ENCODE assay signal across 1 cellular context in genomic region chr19:10112895-10113591, GRCh38.
A peak's percentile ranks its signal among the peaks of the same experiment; 100 is the strongest.
TF ChIP-seq lines count a peak whose summit lies in the region.

No MANE protein-coding gene starts in this region.

TF ChIP-seq in HEK293, 187 proteins besides CTCF, POLR2A, EP300 and RAD21 (continued from another document and continues in another):
- TF ChIP-seq ELK4 (IDR thresholded peaks at IDR 0.05; ENCODE audit: borderline replicate concordance, low read depth, low read length) (no peak), ZNF624 (tag by site-specific recombination; IDR thresholded peaks at IDR 0.05) (no peak), KLF1 (tag by site-specific recombination; IDR thresholded peaks at IDR 0.05) (peak; percentile 48; the same call in 1 of the 2 replicates), TSHZ1 (tag by site-specific recombination; IDR thresholded peaks at IDR 0.05; ENCODE audit: borderline replicate concordance) (no peak), ZNF549 (tag by site-specific recombination; IDR thresholded peaks at IDR 0.05) (no peak), ZNF785 (tag by site-specific recombination; IDR thresholded peaks at IDR 0.05) (no peak), ZNF2 (tag by site-specific recombination; IDR thresholded peaks at IDR 0.05) (no peak), ZNF26 (tag by site-specific recombination; IDR thresholded peaks at IDR 0.05) (no peak), ZNF23 (tag by site-specific recombination; IDR thresholded peaks at IDR 0.05; ENCODE audit: borderline replicate concordance) (no peak), ZNF654 (tag by site-specific recombination; IDR thresholded peaks at IDR 0.05; ENCODE audit: low read depth) (peak; percentile 27; the same call in 1 of the 2 replicates), ZSCAN30 (tag by site-specific recombination; IDR thresholded peaks at IDR 0.05) (peak; percentile 33; the same call in 1 of the 2 replicates), ZNF121 (tag by site-specific recombination; IDR thresholded peaks at IDR 0.05) (peak; percentile 16; the same call in 1 of the 2 replicates), ZNF629 (tag by site-specific recombination; IDR thresholded peaks at IDR 0.05) (peak; percentile 19; the same call in 1 of the 2 replicates), ZNF544 (tag by site-specific recombination; IDR thresholded peaks at IDR 0.05) (no peak), ZNF777 (tag by site-specific recombination; IDR thresholded peaks at IDR 0.05; ENCODE audit: borderline replicate concordance) (no peak), ZNF19 (tag by site-specific recombination; IDR thresholded peaks at IDR 0.05; ENCODE audit: low read depth) (no peak), ZNF626 (tag by site-specific recombination; IDR thresholded peaks at IDR 0.05) (no peak), ZNF341 (tag by site-specific recombination; IDR thresholded peaks at IDR 0.05; ENCODE audit: low read depth) (no peak), ZNF266 (tag by site-specific recombination; IDR thresholded peaks at IDR 0.05; ENCODE audit: low read depth) (no peak), ZSCAN23 (tag by site-specific recombination; IDR thresholded peaks at IDR 0.05) (no peak), ZFHX2 (tag by site-specific recombination; conservative IDR thresholded peaks at IDR 0.05) (no peak), MYNN (tag by site-specific recombination; IDR thresholded peaks at IDR 0.05; ENCODE audit: borderline replicate concordance) (no peak), OVOL3 (tag by site-specific recombination; IDR thresholded peaks at IDR 0.05) (no peak)
- TF ChIP-seq, protein P1, sequence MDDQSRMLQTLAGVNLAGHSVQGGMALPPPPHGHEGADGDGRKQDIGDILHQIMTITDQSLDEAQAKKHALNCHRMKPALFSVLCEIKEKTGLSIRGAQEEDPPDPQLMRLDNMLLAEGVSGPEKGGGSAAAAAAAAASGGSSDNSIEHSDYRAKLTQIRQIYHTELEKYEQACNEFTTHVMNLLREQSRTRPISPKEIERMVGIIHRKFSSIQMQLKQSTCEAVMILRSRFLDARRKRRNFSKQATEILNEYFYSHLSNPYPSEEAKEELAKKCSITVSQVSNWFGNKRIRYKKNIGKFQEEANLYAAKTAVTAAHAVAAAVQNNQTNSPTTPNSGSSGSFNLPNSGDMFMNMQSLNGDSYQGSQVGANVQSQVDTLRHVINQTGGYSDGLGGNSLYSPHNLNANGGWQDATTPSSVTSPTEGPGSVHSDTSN (CRISPR knock-in tag; IDR thresholded peaks at IDR 0.05), result peak; percentile 52; the same call in 1 of the 2 replicates
- TF ChIP-seq, protein P2, sequence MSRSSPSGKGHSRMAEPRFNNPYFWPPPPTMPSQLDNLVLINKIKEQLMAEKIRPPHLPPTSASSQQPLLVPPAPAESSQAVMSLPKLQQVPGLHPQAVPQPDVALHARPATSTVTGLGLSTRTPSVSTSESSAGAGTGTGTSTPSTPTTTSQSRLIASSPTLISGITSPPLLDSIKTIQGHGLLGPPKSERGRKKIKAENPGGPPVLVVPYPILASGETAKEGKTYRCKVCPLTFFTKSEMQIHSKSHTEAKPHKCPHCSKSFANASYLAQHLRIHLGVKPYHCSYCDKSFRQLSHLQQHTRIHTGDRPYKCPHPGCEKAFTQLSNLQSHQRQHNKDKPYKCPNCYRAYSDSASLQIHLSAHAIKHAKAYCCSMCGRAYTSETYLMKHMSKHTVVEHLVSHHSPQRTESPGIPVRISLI (tag by site-specific recombination; IDR thresholded peaks at IDR 0.05), result peak; percentile 77; the same call in 1 of the 2 replicates
- TF ChIP-seq, protein P3, sequence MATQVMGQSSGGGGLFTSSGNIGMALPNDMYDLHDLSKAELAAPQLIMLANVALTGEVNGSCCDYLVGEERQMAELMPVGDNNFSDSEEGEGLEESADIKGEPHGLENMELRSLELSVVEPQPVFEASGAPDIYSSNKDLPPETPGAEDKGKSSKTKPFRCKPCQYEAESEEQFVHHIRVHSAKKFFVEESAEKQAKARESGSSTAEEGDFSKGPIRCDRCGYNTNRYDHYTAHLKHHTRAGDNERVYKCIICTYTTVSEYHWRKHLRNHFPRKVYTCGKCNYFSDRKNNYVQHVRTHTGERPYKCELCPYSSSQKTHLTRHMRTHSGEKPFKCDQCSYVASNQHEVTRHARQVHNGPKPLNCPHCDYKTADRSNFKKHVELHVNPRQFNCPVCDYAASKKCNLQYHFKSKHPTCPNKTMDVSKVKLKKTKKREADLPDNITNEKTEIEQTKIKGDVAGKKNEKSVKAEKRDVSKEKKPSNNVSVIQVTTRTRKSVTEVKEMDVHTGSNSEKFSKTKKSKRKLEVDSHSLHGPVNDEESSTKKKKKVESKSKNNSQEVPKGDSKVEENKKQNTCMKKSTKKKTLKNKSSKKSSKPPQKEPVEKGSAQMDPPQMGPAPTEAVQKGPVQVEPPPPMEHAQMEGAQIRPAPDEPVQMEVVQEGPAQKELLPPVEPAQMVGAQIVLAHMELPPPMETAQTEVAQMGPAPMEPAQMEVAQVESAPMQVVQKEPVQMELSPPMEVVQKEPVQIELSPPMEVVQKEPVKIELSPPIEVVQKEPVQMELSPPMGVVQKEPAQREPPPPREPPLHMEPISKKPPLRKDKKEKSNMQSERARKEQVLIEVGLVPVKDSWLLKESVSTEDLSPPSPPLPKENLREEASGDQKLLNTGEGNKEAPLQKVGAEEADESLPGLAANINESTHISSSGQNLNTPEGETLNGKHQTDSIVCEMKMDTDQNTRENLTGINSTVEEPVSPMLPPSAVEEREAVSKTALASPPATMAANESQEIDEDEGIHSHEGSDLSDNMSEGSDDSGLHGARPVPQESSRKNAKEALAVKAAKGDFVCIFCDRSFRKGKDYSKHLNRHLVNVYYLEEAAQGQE (tag by site-specific recombination; IDR thresholded peaks at IDR 0.05), result no peak
- TF ChIP-seq, protein P4, sequence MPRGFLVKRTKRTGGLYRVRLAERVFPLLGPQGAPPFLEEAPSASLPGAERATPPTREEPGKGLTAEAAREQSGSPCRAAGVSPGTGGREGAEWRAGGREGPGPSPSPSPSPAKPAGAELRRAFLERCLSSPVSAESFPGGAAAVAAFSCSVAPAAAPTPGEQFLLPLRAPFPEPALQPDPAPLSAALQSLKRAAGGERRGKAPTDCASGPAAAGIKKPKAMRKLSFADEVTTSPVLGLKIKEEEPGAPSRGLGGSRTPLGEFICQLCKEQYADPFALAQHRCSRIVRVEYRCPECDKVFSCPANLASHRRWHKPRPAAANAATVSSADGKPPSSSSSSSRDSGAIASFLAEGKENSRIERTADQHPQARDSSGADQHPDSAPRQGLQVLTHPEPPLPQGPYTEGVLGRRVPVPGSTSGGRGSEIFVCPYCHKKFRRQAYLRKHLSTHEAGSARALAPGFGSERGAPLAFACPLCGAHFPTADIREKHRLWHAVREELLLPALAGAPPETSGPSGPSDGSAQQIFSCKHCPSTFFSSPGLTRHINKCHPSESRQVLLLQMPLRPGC (tag by site-specific recombination; IDR thresholded peaks at IDR 0.05), result no peak
- TF ChIP-seq, protein P5, sequence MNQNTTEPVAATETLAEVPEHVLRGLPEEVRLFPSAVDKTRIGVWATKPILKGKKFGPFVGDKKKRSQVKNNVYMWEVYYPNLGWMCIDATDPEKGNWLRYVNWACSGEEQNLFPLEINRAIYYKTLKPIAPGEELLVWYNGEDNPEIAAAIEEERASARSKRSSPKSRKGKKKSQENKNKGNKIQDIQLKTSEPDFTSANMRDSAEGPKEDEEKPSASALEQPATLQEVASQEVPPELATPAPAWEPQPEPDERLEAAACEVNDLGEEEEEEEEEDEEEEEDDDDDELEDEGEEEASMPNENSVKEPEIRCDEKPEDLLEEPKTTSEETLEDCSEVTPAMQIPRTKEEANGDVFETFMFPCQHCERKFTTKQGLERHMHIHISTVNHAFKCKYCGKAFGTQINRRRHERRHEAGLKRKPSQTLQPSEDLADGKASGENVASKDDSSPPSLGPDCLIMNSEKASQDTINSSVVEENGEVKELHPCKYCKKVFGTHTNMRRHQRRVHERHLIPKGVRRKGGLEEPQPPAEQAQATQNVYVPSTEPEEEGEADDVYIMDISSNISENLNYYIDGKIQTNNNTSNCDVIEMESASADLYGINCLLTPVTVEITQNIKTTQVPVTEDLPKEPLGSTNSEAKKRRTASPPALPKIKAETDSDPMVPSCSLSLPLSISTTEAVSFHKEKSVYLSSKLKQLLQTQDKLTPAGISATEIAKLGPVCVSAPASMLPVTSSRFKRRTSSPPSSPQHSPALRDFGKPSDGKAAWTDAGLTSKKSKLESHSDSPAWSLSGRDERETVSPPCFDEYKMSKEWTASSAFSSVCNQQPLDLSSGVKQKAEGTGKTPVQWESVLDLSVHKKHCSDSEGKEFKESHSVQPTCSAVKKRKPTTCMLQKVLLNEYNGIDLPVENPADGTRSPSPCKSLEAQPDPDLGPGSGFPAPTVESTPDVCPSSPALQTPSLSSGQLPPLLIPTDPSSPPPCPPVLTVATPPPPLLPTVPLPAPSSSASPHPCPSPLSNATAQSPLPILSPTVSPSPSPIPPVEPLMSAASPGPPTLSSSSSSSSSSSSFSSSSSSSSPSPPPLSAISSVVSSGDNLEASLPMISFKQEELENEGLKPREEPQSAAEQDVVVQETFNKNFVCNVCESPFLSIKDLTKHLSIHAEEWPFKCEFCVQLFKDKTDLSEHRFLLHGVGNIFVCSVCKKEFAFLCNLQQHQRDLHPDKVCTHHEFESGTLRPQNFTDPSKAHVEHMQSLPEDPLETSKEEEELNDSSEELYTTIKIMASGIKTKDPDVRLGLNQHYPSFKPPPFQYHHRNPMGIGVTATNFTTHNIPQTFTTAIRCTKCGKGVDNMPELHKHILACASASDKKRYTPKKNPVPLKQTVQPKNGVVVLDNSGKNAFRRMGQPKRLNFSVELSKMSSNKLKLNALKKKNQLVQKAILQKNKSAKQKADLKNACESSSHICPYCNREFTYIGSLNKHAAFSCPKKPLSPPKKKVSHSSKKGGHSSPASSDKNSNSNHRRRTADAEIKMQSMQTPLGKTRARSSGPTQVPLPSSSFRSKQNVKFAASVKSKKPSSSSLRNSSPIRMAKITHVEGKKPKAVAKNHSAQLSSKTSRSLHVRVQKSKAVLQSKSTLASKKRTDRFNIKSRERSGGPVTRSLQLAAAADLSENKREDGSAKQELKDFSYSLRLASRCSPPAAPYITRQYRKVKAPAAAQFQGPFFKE (tag by site-specific recombination; IDR thresholded peaks at IDR 0.05; ENCODE audit: borderline replicate concordance), result no peak
- TF ChIP-seq, protein P6, sequence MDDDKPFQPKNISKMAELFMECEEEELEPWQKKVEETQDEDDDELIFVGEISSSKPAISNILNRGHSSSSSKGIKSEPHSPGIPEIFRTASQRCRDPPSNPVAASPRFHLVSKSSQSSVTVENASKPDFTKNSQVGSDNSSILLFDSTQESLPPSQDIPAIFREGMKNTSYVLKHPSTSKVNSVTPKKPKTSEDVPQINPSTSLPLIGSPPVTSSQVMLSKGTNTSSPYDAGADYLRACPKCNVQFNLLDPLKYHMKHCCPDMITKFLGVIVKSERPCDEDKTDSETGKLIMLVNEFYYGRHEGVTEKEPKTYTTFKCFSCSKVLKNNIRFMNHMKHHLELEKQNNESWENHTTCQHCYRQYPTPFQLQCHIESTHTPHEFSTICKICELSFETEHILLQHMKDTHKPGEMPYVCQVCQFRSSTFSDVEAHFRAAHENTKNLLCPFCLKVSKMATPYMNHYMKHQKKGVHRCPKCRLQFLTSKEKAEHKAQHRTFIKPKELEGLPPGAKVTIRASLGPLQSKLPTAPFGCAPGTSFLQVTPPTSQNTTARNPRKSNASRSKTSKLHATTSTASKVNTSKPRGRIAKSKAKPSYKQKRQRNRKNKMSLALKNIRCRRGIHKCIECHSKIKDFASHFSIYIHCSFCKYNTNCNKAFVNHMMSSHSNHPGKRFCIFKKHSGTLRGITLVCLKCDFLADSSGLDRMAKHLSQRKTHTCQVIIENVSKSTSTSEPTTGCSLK (tag by site-specific recombination; IDR thresholded peaks at IDR 0.05), result no peak
- TF ChIP-seq, protein P7, sequence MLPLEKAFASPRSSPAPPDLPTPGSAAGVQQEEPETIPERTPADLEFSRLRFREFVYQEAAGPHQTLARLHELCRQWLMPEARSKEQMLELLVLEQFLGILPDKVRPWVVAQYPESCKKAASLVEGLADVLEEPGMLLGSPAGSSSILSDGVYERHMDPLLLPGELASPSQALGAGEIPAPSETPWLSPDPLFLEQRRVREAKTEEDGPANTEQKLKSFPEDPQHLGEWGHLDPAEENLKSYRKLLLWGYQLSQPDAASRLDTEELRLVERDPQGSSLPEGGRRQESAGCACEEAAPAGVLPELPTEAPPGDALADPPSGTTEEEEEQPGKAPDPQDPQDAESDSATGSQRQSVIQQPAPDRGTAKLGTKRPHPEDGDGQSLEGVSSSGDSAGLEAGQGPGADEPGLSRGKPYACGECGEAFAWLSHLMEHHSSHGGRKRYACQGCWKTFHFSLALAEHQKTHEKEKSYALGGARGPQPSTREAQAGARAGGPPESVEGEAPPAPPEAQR (tag by site-specific recombination; IDR thresholded peaks at IDR 0.05), result no peak
